In genomic region chr10:72315611-72316385, GRCh38 we compare ENCODE assay signal across 8 cellular contexts. TPM values are rescaled to one million over a fixed set of nuclear protein-coding genes. Genes with fewer than 3 reads are reported as not detected.
DNase-seq lines count a peak whose midpoint lies in the region; ATAC-seq and TF ChIP-seq lines count a peak whose summit lies in the region.

No MANE protein-coding gene starts in this region.

- intact Hi-C loops in ovary (cut with DNase I): no loop called here

- H3K4me2 ChIP-seq in DND-41 (ENCODE audit: insufficient read depth, low read length): no peak overlapping the region

- H3K36me3 ChIP-seq in DND-41 (ENCODE audit: insufficient read depth, low read length) (no peaks in the 10 kb centered on the region), Peyer's patch (no peaks in the 10 kb centered on the region), ovary (no peaks in the 10 kb centered on the region)

- no peaks in the 10 kb centered on the region for H4K20me1 ChIP-seq in DND-41 (ENCODE audit: insufficient read depth, low read length)

- H3K4me3 ChIP-seq in DND-41 (ENCODE audit: low read depth in 1 of 2, low read length in 2 of 2) (no peak overlapping the region), Peyer's patch (no peak overlapping the region), ovary (no peak overlapping the region)

- no peak for TF ChIP-seq CTCF in DND-41 (IDR thresholded peaks at IDR 0.05; ENCODE audit: borderline replicate concordance, extremely low read depth, low read length, poor library complexity, severe bottlenecking)
- TF ChIP-seq CTCF in Peyer's patch (IDR thresholded peaks at IDR 0.05): no peak
- no peak for TF ChIP-seq CTCF in ovary (IDR thresholded peaks at IDR 0.05)

- DNase-seq in DND-41: no peak
- DNase-seq in Peyer's patch: peak in 1 of 3 donors; percentile 52
- DNase-seq in ovary: peak; percentile 52 to 76 (median 65)
- no peak for DNase-seq in SKM-1 treated with dmso at 0.1 percent for 144 hours (lab: John Stamatoyannopoulos, UW; ENCODE audit: unreplicated experiment)
- DNase-seq in DMS153 treated with DMSO at 0.1 percent for 48 hours (lab: John Stamatoyannopoulos, UW; ENCODE audit: unreplicated experiment): no peak

- WGBS in ovary, 3 donors: 17 to 25% (median 22%) methylated on average over 2 of the region's 2 CpGs

- peak overlapping the region; percentile 29; the same call in 1 of the 2 replicates for H3K9ac ChIP-seq in DND-41 (ENCODE audit: low read depth, low read length)

- TF ChIP-seq POLR2A in Peyer's patch (IDR thresholded peaks at IDR 0.05) (peak in 1 of 2 donors; percentile 30), ovary (IDR thresholded peaks at IDR 0.05) (no peak)

- H3K9me3 ChIP-seq in DND-41 (ENCODE audit: insufficient read depth, low read length, severe bottlenecking) (no peaks in the 10 kb centered on the region), Peyer's patch (no peaks in the 10 kb centered on the region), ovary (no peaks in the 10 kb centered on the region)

- H3K4me1 ChIP-seq in DND-41 (ENCODE audit: insufficient read depth, low read length) (peaks cover 55% of the 10 kb centered on the region), Peyer's patch (peaks cover 9 to 54% (median 38%) of the 10 kb centered on the region in 4 donors), ovary (ENCODE audit: insufficient read depth) (peaks cover 32% of the 10 kb centered on the region)

- no peak overlapping the region for H2AFZ ChIP-seq in DND-41 (ENCODE audit: low read depth, low read length)

- H3K79me2 ChIP-seq in DND-41 (ENCODE audit: insufficient read depth, low read length): peaks cover 9% of the 10 kb centered on the region

- TF ChIP-seq EP300 in ovary (IDR thresholded peaks at IDR 0.05): no peak

- H3K27me3 ChIP-seq in DND-41 (ENCODE audit: insufficient read depth, low read length, poor library complexity) (no peaks in the 10 kb centered on the region), Peyer's patch (no peaks in the 10 kb centered on the region), ovary (no peaks in the 10 kb centered on the region)

- ATAC-seq in DND-41 (ENCODE audit: insufficient read depth, low read depth): no peak
- ATAC-seq in esophagus mucosa: peak; percentile 19
- ATAC-seq in GM18858 (IDR thresholded peaks at IDR 0.05; ENCODE audit: unreplicated experiment): no peak
- ATAC-seq in HG03457 (IDR thresholded peaks at IDR 0.05; ENCODE audit: unreplicated experiment): no peak

- H3K27ac ChIP-seq in DND-41 (ENCODE audit: low read length) (peak overlapping the region; percentile 95), Peyer's patch (peak overlapping the region; percentile 48 to 89 (median 64)), ovary (peak overlapping the region; percentile 15 to 63)

RNA-seq across cellular contexts. Expression of gene DNAJB12, which starts 38.9 kb away (rescaled TPM):
- total RNA-seq in Peyer's patch (10 to 100 TPM; 33.0 to 54.1 (median 47.2) TPM), esophagus mucosa (21.6 TPM), ovary (10 to 100 TPM; 27.6 to 46.4 (median 33.1) TPM)
- 10 to 100 TPM; 27.5 to 32.0 TPM for polyA plus RNA-seq in ovary

RNA-seq across cellular contexts. Expression of gene DDIT4, which starts 42.1 kb away (rescaled TPM):
- total RNA-seq in Peyer's patch (100 to 1,000 TPM in 3 of 4 donors, 10 to 100 TPM in 1; 80.6 to 275 (median 123) TPM), esophagus mucosa (417 TPM), ovary (1,000 to 10,000 TPM in 2 of 7 donors, 100 to 1,000 TPM in 5; 229 to 1,952 (median 524) TPM)
- 100 to 1,000 TPM in 1 of 2 donors, 10 to 100 TPM in 1; 46.6 to 529 TPM for polyA plus RNA-seq in ovary

Comparison
In these comparisons a context has a peak if more than half of its experiments do, and no peak if none do; other contexts are left out.
1. DNase-seq: peak in ovary (5 of 5); none in DND-41 (single experiment), SKM-1 treated with dmso at 0.1 percent for 144 hours (single experiment) and DMS153 treated with DMSO at 0.1 percent for 48 hours (single experiment).
2. H3K27ac ChIP-seq: peak in every context shown above with its lines; median percentile 95 in DND-41; 64 in Peyer's patch; 39 in ovary.